In genomic region chrX:132216283-132216682, GRCh38 we compare ENCODE assay signal across 9 cellular contexts. TPM values are rescaled to one million over a fixed set of nuclear protein-coding genes. Genes with fewer than 3 reads are reported as not detected.
DNase-seq lines count a peak whose midpoint lies in the region; ATAC-seq and TF ChIP-seq lines count a peak whose summit lies in the region.
"Had no signal": no experiment of that assay in that cellular context is flagged by ENCODE, and none has a peak within 500 bp of the region (broad histone marks: within the 10 kb centered on the region; RNA-seq: fewer than 3 reads in every experiment).

No MANE protein-coding gene starts in this region.

- H3K9me3 ChIP-seq in iPS-20b (ENCODE audit: insufficient read depth, low read depth, low read length) (no peaks in the 10 kb centered on the region), thoracic aorta (no peaks in the 10 kb centered on the region)

- H3K36me3 ChIP-seq in iPS-20b (ENCODE audit: insufficient read depth, low read depth, low read length) (peaks cover 34% of the 10 kb centered on the region), thoracic aorta (no peaks in the 10 kb centered on the region)

- intact Hi-C loops in activated B cell treated with CpG ODN at 0.5 μM for 24 hours (cut with micrococcal nuclease), result loop anchor here (2.0 kb wide), 1 partner anchor 265 kb away; no protein-coding TSS in a partner anchor

- H3K4me3 Mint-ChIP-seq in activated CD4-positive, alpha-beta T cell treated with anti-CD3 and anti-CD28 coated beads, Interleukin-2, amount 10 ng/mL, durations not matched to agents 7 days and 5 days, result peak overlapping the region; percentile 94
- H3K4me3 Mint-ChIP-seq in activated B cell treated with CpG ODN at 0.5 μM for 24 hours, result peak overlapping the region; percentile 91

- H3K4me1 ChIP-seq in iPS-20b (ENCODE audit: insufficient read depth, low read length), result peaks cover 3% of the 10 kb centered on the region; the same call in 1 of the 2 replicates
- peaks cover 12 to 13% of the 10 kb centered on the region in 2 donors for H3K4me1 ChIP-seq in thoracic aorta (ENCODE audit: control insufficient read depth in 1 of 2, low read depth in 2 of 2)

- H3K4me3 ChIP-seq in iPS-20b (ENCODE audit: low read length) (peak overlapping the region; percentile 78), thoracic aorta (peak overlapping the region; percentile 81)

- ATAC-seq in activated B cell treated with CpG ODN at 0.5 μM for 24 hours (ENCODE audit: low read depth) (no peak), thoracic aorta (ENCODE audit: insufficient number of reproducible peaks, low FRiP score, low read depth) (no peak), GM18520 (IDR thresholded peaks at IDR 0.05; ENCODE audit: unreplicated experiment) (no peak), HG02678 (IDR thresholded peaks at IDR 0.05; ENCODE audit: unreplicated experiment) (no peak)

- DNase-seq in activated CD4-positive, alpha-beta T cell treated with anti-CD3 and anti-CD28 coated beads, Interleukin-2, amount 10 ng/mL, durations not matched to agents 7 days and 5 days, result no peak
- DNase-seq in activated CD4-positive, alpha-beta T cell treated with anti-CD3 and anti-CD28 coated beads, Interleukin-2, amount 50 U/mL, for 48 hours, result no peak
- DNase-seq in activated B cell treated with CpG ODN at 0.5 μM for 24 hours (no peak), thoracic aorta (ENCODE audit: low spot score) (no peak), NCI-H345 treated with DMSO at 0.1 percent for 48 hours (lab: John Stamatoyannopoulos, UW; ENCODE audit: unreplicated experiment) (no peak)
- DNase-seq: NCI-H1048 had no signal

- H3K27me3 Mint-ChIP-seq in activated CD4-positive, alpha-beta T cell treated with anti-CD3 and anti-CD28 coated beads, Interleukin-2, amount 10 ng/mL, durations not matched to agents 7 days and 5 days, result no peaks in the 10 kb centered on the region
- no peaks in the 10 kb centered on the region for H3K27me3 Mint-ChIP-seq in activated B cell treated with CpG ODN at 0.5 μM for 24 hours

- H3K27ac ChIP-seq in iPS-20b (ENCODE audit: low read length) (no peak overlapping the region), thoracic aorta (peak overlapping the region in 1 of 2 donors; percentile 95)

- H3K27me3 ChIP-seq in iPS-20b (ENCODE audit: insufficient read depth, low read length) (no peaks in the 10 kb centered on the region), thoracic aorta (replicated peaks; ENCODE audit: insufficient read depth) (no peaks in the 10 kb centered on the region)

- no peaks in the 10 kb centered on the region for H3K9me3 Mint-ChIP-seq in activated CD4-positive, alpha-beta T cell treated with anti-CD3 and anti-CD28 coated beads, Interleukin-2, amount 10 ng/mL, durations not matched to agents 7 days and 5 days
- no peaks in the 10 kb centered on the region for H3K9me3 Mint-ChIP-seq in activated B cell treated with CpG ODN at 0.5 μM for 24 hours

- H3K36me3 Mint-ChIP-seq in activated CD4-positive, alpha-beta T cell treated with anti-CD3 and anti-CD28 coated beads, Interleukin-2, amount 10 ng/mL, durations not matched to agents 7 days and 5 days (ENCODE audit: low read depth), result peaks cover 25% of the 10 kb centered on the region
- peaks cover 39% of the 10 kb centered on the region for H3K36me3 Mint-ChIP-seq in activated B cell treated with CpG ODN at 0.5 μM for 24 hours (ENCODE audit: low read depth)

- H3K4me1 Mint-ChIP-seq in activated CD4-positive, alpha-beta T cell treated with anti-CD3 and anti-CD28 coated beads, Interleukin-2, amount 10 ng/mL, durations not matched to agents 7 days and 5 days, result peaks cover 41% of the 10 kb centered on the region
- peaks cover 47% of the 10 kb centered on the region for H3K4me1 Mint-ChIP-seq in activated B cell treated with CpG ODN at 0.5 μM for 24 hours

- H3K27ac Mint-ChIP-seq in activated CD4-positive, alpha-beta T cell treated with anti-CD3 and anti-CD28 coated beads, Interleukin-2, amount 10 ng/mL, durations not matched to agents 7 days and 5 days, result peak overlapping the region; percentile 96
- H3K27ac Mint-ChIP-seq in activated B cell treated with CpG ODN at 0.5 μM for 24 hours, result peak overlapping the region; percentile 95

- POLR2A ChIA-PET in activated CD4-positive, alpha-beta T cell treated with anti-CD3 and anti-CD28 coated beads, Interleukin-2, amount 10 ng/mL, durations not matched to agents 7 days and 5 days (lab: Charles Lee), result interaction anchor here (0.6 kb wide), 1 partner anchor 179 kb away, joined by 4 read pairs; no protein-coding TSS in a partner anchor
- POLR2A ChIA-PET in activated B cell treated with CpG ODN at 0.5 μM for 24 hours (lab: Charles Lee), result interaction anchor here (0.7 to 3.0 kb wide), 4 partner anchors 9 to 270 kb away, joined by 3 to 16 read pairs (median 8); no protein-coding TSS in a partner anchor

- no peak overlapping the region; the same call in 1 of the 2 replicates for H3K9ac ChIP-seq in iPS-20b (ENCODE audit: low read depth, low read length)

- CTCF ChIA-PET in activated CD4-positive, alpha-beta T cell treated with anti-CD3 and anti-CD28 coated beads, Interleukin-2, amount 10 ng/mL, durations not matched to agents 7 days and 5 days (lab: Charles Lee), result no interaction called here
- CTCF ChIA-PET in activated B cell treated with CpG ODN at 0.5 μM for 24 hours (lab: Charles Lee), result no interaction called here

- TF ChIP-seq CTCF in activated B cell treated with CpG ODN at 0.5 μM for 24 hours (IDR thresholded peaks at IDR 0.05) (no peak), thoracic aorta (IDR thresholded peaks at IDR 0.05) (no peak)

RNA-seq across cellular contexts. Expression of gene RAP2C, which starts 3.0 kb away (rescaled TPM):
- total RNA-seq in activated CD4-positive, alpha-beta T cell treated with anti-CD3 and anti-CD28 coated beads, Interleukin-2, amount 10 ng/mL, durations not matched to agents 7 days and 5 days, result 10 to 100 TPM; 27.0 to 28.1 TPM
- total RNA-seq in activated B cell treated with CpG ODN at 0.5 μM for 24 hours (43.8 and 49.8 TPM in 2 replicates), thoracic aorta (10 to 100 TPM; 12.3 to 14.3 TPM)
